Comparison of ENCODE assay signal across 8 cellular contexts in the genomic region with DNA sequence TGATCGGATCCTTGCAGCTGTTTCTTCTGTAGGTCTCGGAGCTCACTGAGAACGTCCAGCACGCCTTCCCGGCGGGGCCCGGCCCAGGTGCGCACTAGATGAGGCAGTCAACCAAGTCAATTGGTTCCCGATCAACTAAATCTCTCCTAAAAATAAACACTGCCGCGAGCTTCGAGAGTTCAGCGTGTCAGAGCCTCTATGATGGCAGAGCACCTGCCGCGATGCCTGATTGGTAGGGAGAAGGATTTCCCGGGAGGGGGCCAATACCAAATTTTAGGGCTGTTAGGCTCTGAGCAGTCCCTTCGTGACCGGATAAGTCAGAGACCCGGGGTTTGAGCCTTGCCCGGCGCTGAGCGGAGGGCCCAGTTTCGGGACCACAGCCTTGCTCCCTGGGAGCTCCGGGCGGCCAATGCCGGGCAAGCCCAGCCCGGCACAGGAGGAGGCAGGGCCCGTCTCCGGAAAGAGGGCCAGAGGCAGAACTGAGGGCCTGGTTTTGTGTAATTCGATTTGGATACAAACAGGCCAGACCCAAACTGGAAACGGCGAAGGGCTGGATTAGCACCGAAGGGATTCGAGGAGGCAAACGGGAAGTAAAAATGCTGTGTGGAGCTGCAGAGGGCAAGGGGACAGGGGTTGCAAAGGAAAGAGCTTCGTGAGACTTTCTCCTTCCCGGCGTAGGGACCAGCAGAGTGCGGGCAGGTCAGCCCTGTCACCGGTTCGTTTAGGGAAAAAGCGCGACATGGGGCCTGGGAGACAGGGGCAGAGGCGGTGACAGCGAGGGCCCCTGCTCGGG.
DNase-seq lines count a peak whose midpoint lies in the region; ATAC-seq lines count a peak whose summit lies in the region.

No MANE protein-coding gene starts in this region.

- peak overlapping the region; percentile 77 for H3K4me3 Mint-ChIP-seq in central memory CD8-positive, alpha-beta T cell

- no peak overlapping the region for H3K27ac ChIP-seq in HUES48 (ENCODE audit: low read depth, low read length)
- no peak overlapping the region for H3K27ac ChIP-seq in mucosa of rectum (ENCODE audit: low read depth in 2 of 2, low read length in 2 of 2)

- peaks cover 16% of the 10 kb centered on the region for H3K4me1 ChIP-seq in HUES48 (ENCODE audit: control insufficient read depth, insufficient read depth, low read length)
- H3K4me1 ChIP-seq in mucosa of rectum (ENCODE audit: control insufficient read depth in 2 of 2, insufficient read depth in 2 of 2, low read length in 2 of 2), result peaks cover 6 to 10% of the 10 kb centered on the region in 2 donors

- in situ Hi-C loops in KBM-7 (cut with MboI; ENCODE audit: low pct_unique_long_range_greater_than_20kb, low sequenced_read_pairs), result no loop called here

- no peaks in the 10 kb centered on the region for H3K36me3 ChIP-seq in HUES48 (ENCODE audit: control insufficient read depth, insufficient read depth, low read length)
- H3K36me3 ChIP-seq in mucosa of rectum (ENCODE audit: control insufficient read depth in 2 of 2, insufficient read depth in 2 of 2, low read length in 2 of 2), result no peaks in the 10 kb centered on the region

- H3K4me3 ChIP-seq in HUES48 (ENCODE audit: low read depth, low read length) (peak overlapping the region; percentile 66), mucosa of rectum (ENCODE audit: low read length in 2 of 2) (peak overlapping the region; percentile 67 to 73)

- peaks cover 88% of the 10 kb centered on the region for H3K27me3 Mint-ChIP-seq in central memory CD8-positive, alpha-beta T cell

- ATAC-seq in central memory CD8-positive, alpha-beta T cell (replicated peaks; ENCODE audit: extremely low read depth, poor library complexity, severe bottlenecking), result no peak
- ATAC-seq in GM18858 (IDR thresholded peaks at IDR 0.05; ENCODE audit: unreplicated experiment), result no peak
- no peak for ATAC-seq in GM18519 (IDR thresholded peaks at IDR 0.05; ENCODE audit: low FRiP score, unreplicated experiment)
- no peak for ATAC-seq in GM18870 (IDR thresholded peaks at IDR 0.05; ENCODE audit: unreplicated experiment)

- no peak overlapping the region for H3K27ac Mint-ChIP-seq in central memory CD8-positive, alpha-beta T cell (ENCODE audit: low read depth)

- H3K9ac ChIP-seq in HUES48 (ENCODE audit: low read depth, low read length) (no peak overlapping the region), mucosa of rectum (ENCODE audit: low read depth in 1 of 2, low read length in 2 of 2) (peak overlapping the region in 1 of 2 donors; percentile 23)

- H3K36me3 Mint-ChIP-seq in central memory CD8-positive, alpha-beta T cell (ENCODE audit: insufficient read depth), result peaks cover 2% of the 10 kb centered on the region

- peaks cover 12% of the 10 kb centered on the region for H3K4me1 Mint-ChIP-seq in central memory CD8-positive, alpha-beta T cell

- H3K9me3 ChIP-seq in HUES48 (ENCODE audit: control insufficient read depth, insufficient read depth, low read length) (no peaks in the 10 kb centered on the region), mucosa of rectum (ENCODE audit: control insufficient read depth in 2 of 2, low read length in 2 of 2) (no peaks in the 10 kb centered on the region)

- H3K27me3 ChIP-seq in HUES48 (ENCODE audit: control insufficient read depth, insufficient read depth, low read length) (peaks cover 45% of the 10 kb centered on the region), mucosa of rectum (ENCODE audit: control insufficient read depth in 2 of 2, insufficient read depth in 2 of 2, low read length in 2 of 2) (peaks cover 14 to 19% of the 10 kb centered on the region in 2 donors)

- H3K9me3 Mint-ChIP-seq in central memory CD8-positive, alpha-beta T cell, result no peaks in the 10 kb centered on the region

- DNase-seq in EH (ENCODE audit: low read depth) (peak; percentile 5), KBM-7 (no peak)
- no peak for DNase-seq in central memory CD8-positive, alpha-beta T cell (ENCODE audit: low spot score in 2 of 2)
